In the genomic region with DNA sequence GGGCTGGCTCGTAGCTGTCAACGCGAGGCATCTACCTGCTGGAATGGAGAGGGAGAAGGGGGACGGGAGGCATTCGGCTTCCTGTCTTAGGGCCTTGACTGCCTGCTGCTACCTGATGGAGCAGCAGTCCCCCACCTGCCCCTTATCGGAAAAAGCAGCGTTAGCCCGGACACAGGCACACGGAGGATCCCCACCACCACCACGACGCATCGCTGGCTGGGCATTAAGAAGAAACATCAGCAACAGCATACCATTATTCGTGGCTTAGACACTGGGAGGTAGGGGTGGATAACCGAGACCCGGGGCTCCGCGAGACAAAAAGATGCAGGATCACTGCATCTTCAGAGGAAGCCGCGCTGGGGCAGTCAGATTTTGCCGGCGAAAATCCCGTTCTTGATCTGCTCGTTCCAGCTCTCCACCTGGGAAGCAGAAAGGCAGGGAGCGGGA, we compare ENCODE assay signal across 8 cellular contexts. TPM values are rescaled to one million over a fixed set of nuclear protein-coding genes. Genes with fewer than 3 reads are reported as not detected.
DNase-seq lines count a peak whose midpoint lies in the region; ATAC-seq and TF ChIP-seq lines count a peak whose summit lies in the region.

No MANE protein-coding gene starts in this region.

- peaks cover 8% of the 10 kb centered on the region for H3K4me1 ChIP-seq in lower lobe of right lung

- in situ Hi-C loops in astrocyte of the cerebellum (cut with HindIII; ENCODE audit: low sequenced_read_pairs) = loop anchor here (5.0 to 10.0 kb wide), 3 partner anchors 39 to 251 kb away; a partner anchor contains a TSS

- intact Hi-C loops in lower lobe of right lung (cut with DNase I) = no loop called here

- H3K4me1 Mint-ChIP-seq in activated naive CD4-positive, alpha-beta T cell treated with anti-CD3 and anti-CD28 coated beads, Interleukin-2, amount 10 ng/mL, durations not matched to agents 7 days and 5 days = peaks cover 35% of the 10 kb centered on the region
- peaks cover 7% of the 10 kb centered on the region for H3K4me1 Mint-ChIP-seq in type B pancreatic cell (ENCODE audit: unreplicated experiment)

- H3K4me3 Mint-ChIP-seq in activated naive CD4-positive, alpha-beta T cell treated with anti-CD3 and anti-CD28 coated beads, Interleukin-2, amount 10 ng/mL, durations not matched to agents 7 days and 5 days = peak overlapping the region; percentile 68
- H3K4me3 Mint-ChIP-seq in type B pancreatic cell = peak overlapping the region; percentile 79

- CTCF ChIA-PET in activated naive CD4-positive, alpha-beta T cell treated with anti-CD3 and anti-CD28 coated beads, Interleukin-2, amount 10 ng/mL, durations not matched to agents 7 days and 5 days (lab: Charles Lee) = no interaction called here

- H3K27me3 ChIP-seq in lower lobe of right lung (ENCODE audit: low read depth) = peaks cover 61% of the 10 kb centered on the region

- H3K27ac Mint-ChIP-seq in activated naive CD4-positive, alpha-beta T cell treated with anti-CD3 and anti-CD28 coated beads, Interleukin-2, amount 10 ng/mL, durations not matched to agents 7 days and 5 days = no peak overlapping the region
- no peak overlapping the region for H3K27ac Mint-ChIP-seq in type B pancreatic cell

- no peak for DNase-seq in activated naive CD4-positive, alpha-beta T cell treated with anti-CD3 and anti-CD28 coated beads, Interleukin-2, amount 10 ng/mL, durations not matched to agents 7 days and 5 days
- DNase-seq in activated naive CD4-positive, alpha-beta T cell (lab: John Stamatoyannopoulos, UW) = no peak
- DNase-seq in astrocyte of the cerebellum (ENCODE audit: low read depth) (no peak), lower lobe of right lung (no peak), type B pancreatic cell (ENCODE audit: extremely low spot score, unreplicated experiment) (no peak), superior temporal gyrus (ENCODE audit: extremely low spot score) (no peak)
- DNase-seq in stimulated activated CD8-positive, alpha-beta memory T cell treated with anti-CD3 and anti-CD28 coated beads, Interleukin-4, amount 100 ng/mL, for 48 hours = no peak

- H3K36me3 ChIP-seq in lower lobe of right lung = no peaks in the 10 kb centered on the region

- H3K36me3 Mint-ChIP-seq in activated naive CD4-positive, alpha-beta T cell treated with anti-CD3 and anti-CD28 coated beads, Interleukin-2, amount 10 ng/mL, durations not matched to agents 7 days and 5 days = no peaks in the 10 kb centered on the region
- no peaks in the 10 kb centered on the region for H3K36me3 Mint-ChIP-seq in type B pancreatic cell

- peak overlapping the region; percentile 43 for H3K4me3 ChIP-seq in astrocyte of the cerebellum (ENCODE audit: low read depth, low read length)
- H3K4me3 ChIP-seq in lower lobe of right lung = peak overlapping the region; percentile 53

- no peaks in the 10 kb centered on the region for H3K9me3 ChIP-seq in lower lobe of right lung

- ATAC-seq in lower lobe of right lung = no peak
- ATAC-seq in GM18498 (IDR thresholded peaks at IDR 0.05; ENCODE audit: unreplicated experiment) = no peak

- H3K27ac ChIP-seq in lower lobe of right lung = no peak overlapping the region

- no peaks in the 10 kb centered on the region for H3K9me3 Mint-ChIP-seq in activated naive CD4-positive, alpha-beta T cell treated with anti-CD3 and anti-CD28 coated beads, Interleukin-2, amount 10 ng/mL, durations not matched to agents 7 days and 5 days
- no peaks in the 10 kb centered on the region for H3K9me3 Mint-ChIP-seq in type B pancreatic cell

- H3K27me3 Mint-ChIP-seq in activated naive CD4-positive, alpha-beta T cell treated with anti-CD3 and anti-CD28 coated beads, Interleukin-2, amount 10 ng/mL, durations not matched to agents 7 days and 5 days = peaks cover 77% of the 10 kb centered on the region
- H3K27me3 Mint-ChIP-seq in type B pancreatic cell = peaks cover 72% of the 10 kb centered on the region

- TF ChIP-seq CTCF in astrocyte of the cerebellum (IDR thresholded peaks at IDR 0.05; ENCODE audit: low read depth, low read length, missing control alignments) (no peak), lower lobe of right lung (IDR thresholded peaks at IDR 0.05) (no peak), type B pancreatic cell (conservative IDR thresholded peaks at IDR 0.05) (no peak)

RNA-seq across cellular contexts. Expression of a gene that starts 1.1 kb away (rescaled TPM):
- total RNA-seq in lower lobe of right lung = not detected
- 0.33 and 0.87 TPM in 2 replicates for total RNA-seq in type B pancreatic cell (ENCODE audit: low replicate concordance)

RNA-seq across cellular contexts. Expression of a gene that starts 9.7 kb away (rescaled TPM):
- total RNA-seq in lower lobe of right lung (not detected), type B pancreatic cell (ENCODE audit: low replicate concordance) (not detected in 2 replicates)

RNA-seq across cellular contexts. Expression of a gene that starts 13.7 kb away (rescaled TPM):
- total RNA-seq in lower lobe of right lung (14.7 TPM), type B pancreatic cell (ENCODE audit: low replicate concordance) (26.9 and 32.9 TPM in 2 replicates)

RNA-seq across cellular contexts. Expression of a gene that starts 16.9 kb away (rescaled TPM):
- not detected for total RNA-seq in lower lobe of right lung
- total RNA-seq in type B pancreatic cell (ENCODE audit: low replicate concordance) = 0.46 and 0.48 TPM in 2 replicates

RNA-seq across cellular contexts. Expression of a gene that starts 23.2 kb away (rescaled TPM):
- total RNA-seq in lower lobe of right lung (16.2 TPM), type B pancreatic cell (ENCODE audit: low replicate concordance) (2.6 and 2.8 TPM in 2 replicates)
